Comparison of ENCODE assay signal across 1 cellular context in the genomic region with DNA sequence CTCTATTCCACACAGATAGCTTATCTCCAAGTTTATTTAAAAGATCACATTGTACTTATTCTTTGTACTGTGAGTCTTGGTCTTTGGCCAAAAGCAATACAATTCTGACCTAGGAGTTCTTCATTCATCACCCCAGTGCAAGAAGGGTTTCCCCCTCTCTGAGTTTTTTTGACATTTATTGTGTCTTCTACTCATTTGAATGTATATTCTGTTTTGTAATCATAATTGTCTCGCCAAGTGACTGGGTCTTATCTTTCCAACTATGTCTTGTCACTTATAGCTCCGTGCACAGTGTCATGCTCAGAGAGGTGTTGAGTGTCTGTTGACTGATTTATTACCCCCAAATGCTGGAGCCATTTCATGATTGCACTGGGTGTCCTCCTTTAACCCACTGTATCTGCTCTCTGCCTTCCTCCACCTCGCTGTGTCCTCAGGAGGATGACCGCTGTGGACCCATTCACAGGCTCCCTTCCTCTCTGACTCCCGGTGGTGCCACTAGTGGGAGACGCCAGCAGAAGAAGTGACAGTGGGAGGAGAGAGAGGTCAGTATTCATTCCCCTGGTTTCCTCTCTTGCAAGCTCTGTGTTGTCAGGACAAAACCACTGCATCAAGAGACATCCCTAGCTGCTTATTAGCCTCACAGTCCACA.
TF ChIP-seq lines count a peak whose summit lies in the region.

No MANE protein-coding gene starts in this region.

TF ChIP-seq in HEK293, 187 proteins besides CTCF, POLR2A, EP300 and RAD21 (continued from another document and continues in another):
- TF ChIP-seq ZBTB49 (tag by site-specific recombination; IDR thresholded peaks at IDR 0.05; ENCODE audit: low read depth) = no peak
- TF ChIP-seq, protein P1, sequence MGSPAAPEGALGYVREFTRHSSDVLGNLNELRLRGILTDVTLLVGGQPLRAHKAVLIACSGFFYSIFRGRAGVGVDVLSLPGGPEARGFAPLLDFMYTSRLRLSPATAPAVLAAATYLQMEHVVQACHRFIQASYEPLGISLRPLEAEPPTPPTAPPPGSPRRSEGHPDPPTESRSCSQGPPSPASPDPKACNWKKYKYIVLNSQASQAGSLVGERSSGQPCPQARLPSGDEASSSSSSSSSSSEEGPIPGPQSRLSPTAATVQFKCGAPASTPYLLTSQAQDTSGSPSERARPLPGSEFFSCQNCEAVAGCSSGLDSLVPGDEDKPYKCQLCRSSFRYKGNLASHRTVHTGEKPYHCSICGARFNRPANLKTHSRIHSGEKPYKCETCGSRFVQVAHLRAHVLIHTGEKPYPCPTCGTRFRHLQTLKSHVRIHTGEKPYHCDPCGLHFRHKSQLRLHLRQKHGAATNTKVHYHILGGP (tag by site-specific recombination; IDR thresholded peaks at IDR 0.05) = peak; percentile 72
- no peak for TF ChIP-seq RBAK (tag by site-specific recombination; IDR thresholded peaks at IDR 0.05)
- peak; percentile 75 for TF ChIP-seq ZNF558 (tag by site-specific recombination; IDR thresholded peaks at IDR 0.05)
- TF ChIP-seq IKZF3 (tag by site-specific recombination; IDR thresholded peaks at IDR 0.05) = peak; percentile 97
- TF ChIP-seq ZBTB48 (tag by site-specific recombination; IDR thresholded peaks at IDR 0.05) = no peak
- no peak for TF ChIP-seq REPIN1 (tag by site-specific recombination; IDR thresholded peaks at IDR 0.05; ENCODE audit: low read depth)
- TF ChIP-seq ZNF416 (tag by site-specific recombination; IDR thresholded peaks at IDR 0.05) = no peak
- TF ChIP-seq ZNF302 (tag by site-specific recombination; IDR thresholded peaks at IDR 0.05; ENCODE audit: low read depth) = no peak
- no peak for TF ChIP-seq ZNF23 (tag by site-specific recombination; IDR thresholded peaks at IDR 0.05; ENCODE audit: borderline replicate concordance)
- no peak for TF ChIP-seq ZNF292 (tag by site-specific recombination; IDR thresholded peaks at IDR 0.05; ENCODE audit: borderline replicate concordance, low read depth)
- TF ChIP-seq ZNF76 (tag by site-specific recombination; IDR thresholded peaks at IDR 0.05; ENCODE audit: borderline replicate concordance, low read depth) = no peak
- no peak for TF ChIP-seq ZBTB21 (tag by site-specific recombination; IDR thresholded peaks at IDR 0.05)
- TF ChIP-seq ZNF600 (tag by site-specific recombination; IDR thresholded peaks at IDR 0.05) = peak; percentile 54; the same call in 1 of the 2 replicates
- TF ChIP-seq ZNF184 (tag by site-specific recombination; IDR thresholded peaks at IDR 0.05) = peak; percentile 67
- TF ChIP-seq ATF2 (tag by site-specific recombination; IDR thresholded peaks at IDR 0.05; ENCODE audit: low read depth) = peak; percentile 32; the same call in 1 of the 2 replicates
- TF ChIP-seq ZFP69B (tag by site-specific recombination; IDR thresholded peaks at IDR 0.05) = peak; percentile 42
- TF ChIP-seq ZNF549 (tag by site-specific recombination; IDR thresholded peaks at IDR 0.05) = no peak
- TF ChIP-seq, protein P2, sequence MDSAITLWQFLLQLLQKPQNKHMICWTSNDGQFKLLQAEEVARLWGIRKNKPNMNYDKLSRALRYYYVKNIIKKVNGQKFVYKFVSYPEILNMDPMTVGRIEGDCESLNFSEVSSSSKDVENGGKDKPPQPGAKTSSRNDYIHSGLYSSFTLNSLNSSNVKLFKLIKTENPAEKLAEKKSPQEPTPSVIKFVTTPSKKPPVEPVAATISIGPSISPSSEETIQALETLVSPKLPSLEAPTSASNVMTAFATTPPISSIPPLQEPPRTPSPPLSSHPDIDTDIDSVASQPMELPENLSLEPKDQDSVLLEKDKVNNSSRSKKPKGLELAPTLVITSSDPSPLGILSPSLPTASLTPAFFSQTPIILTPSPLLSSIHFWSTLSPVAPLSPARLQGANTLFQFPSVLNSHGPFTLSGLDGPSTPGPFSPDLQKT (IDR thresholded peaks at IDR 0.05; ENCODE audit: borderline replicate concordance, low read depth, low read length) = no peak
- no peak for TF ChIP-seq ZNF521 (tag by site-specific recombination; IDR thresholded peaks at IDR 0.05)
- no peak for TF ChIP-seq ZNF747 (tag by site-specific recombination; IDR thresholded peaks at IDR 0.05)
- TF ChIP-seq ZBTB8A (tag by site-specific recombination; IDR thresholded peaks at IDR 0.05) = peak; percentile 42; the same call in 1 of the 2 replicates
- peak; percentile 64; the same call in 1 of the 2 replicates for TF ChIP-seq PRDM1 (tag by site-specific recombination; IDR thresholded peaks at IDR 0.05)
- no peak for TF ChIP-seq ZSCAN18 (tag by site-specific recombination; IDR thresholded peaks at IDR 0.05)
- TF ChIP-seq ZXDB (tag by site-specific recombination; IDR thresholded peaks at IDR 0.05) = peak; percentile 98
- TF ChIP-seq ZEB2 (tag by site-specific recombination; IDR thresholded peaks at IDR 0.05) = peak; percentile 91
- TF ChIP-seq ZNF398 (tag by site-specific recombination; IDR thresholded peaks at IDR 0.05) = peak; percentile 85
- peak; percentile 29; the same call in 1 of the 2 replicates for TF ChIP-seq YY1 (tag by site-specific recombination; IDR thresholded peaks at IDR 0.05)
- no peak for TF ChIP-seq ZNF174 (tag by site-specific recombination; IDR thresholded peaks at IDR 0.05)
- no peak for TF ChIP-seq ZNF670 (tag by site-specific recombination; IDR thresholded peaks at IDR 0.05; ENCODE audit: low read depth)
- TF ChIP-seq ZNF610 (tag by site-specific recombination; IDR thresholded peaks at IDR 0.05; ENCODE audit: borderline replicate concordance) = peak; percentile 83; the same call in 1 of the 2 replicates
- no peak for TF ChIP-seq ZNF211 (tag by site-specific recombination; IDR thresholded peaks at IDR 0.05; ENCODE audit: low read depth)
- TF ChIP-seq SP7 (tag by site-specific recombination; IDR thresholded peaks at IDR 0.05) = peak; percentile 98
- TF ChIP-seq ZNF629 (tag by site-specific recombination; IDR thresholded peaks at IDR 0.05) = peak; percentile 90
- TF ChIP-seq ZNF548 (tag by site-specific recombination; IDR thresholded peaks at IDR 0.05) = no peak
- no peak for TF ChIP-seq PBX3 (CRISPR knock-in tag; IDR thresholded peaks at IDR 0.05)
- TF ChIP-seq ZNF354C (tag by site-specific recombination; IDR thresholded peaks at IDR 0.05; ENCODE audit: borderline replicate concordance, low read depth) = no peak
- no peak for TF ChIP-seq ZNF266 (tag by site-specific recombination; IDR thresholded peaks at IDR 0.05; ENCODE audit: low read depth)
- no peak for TF ChIP-seq ZNF664 (tag by site-specific recombination; IDR thresholded peaks at IDR 0.05)
- no peak for TF ChIP-seq ZNF394 (tag by site-specific recombination; IDR thresholded peaks at IDR 0.05; ENCODE audit: borderline replicate concordance)
- no peak for TF ChIP-seq ZNF571 (tag by site-specific recombination; IDR thresholded peaks at IDR 0.05)
- no peak for TF ChIP-seq GLIS2 (tag by site-specific recombination; IDR thresholded peaks at IDR 0.05)
- no peak for TF ChIP-seq ZBTB26 (tag by site-specific recombination; optimal IDR thresholded peaks at IDR 0.05)
- no peak for TF ChIP-seq ZNF350 (tag by site-specific recombination; IDR thresholded peaks at IDR 0.05)
- no peak for TF ChIP-seq KLF9 (tag by site-specific recombination; IDR thresholded peaks at IDR 0.05; ENCODE audit: low read depth)
- no peak for TF ChIP-seq SALL2 (tag by site-specific recombination; IDR thresholded peaks at IDR 0.05; ENCODE audit: borderline replicate concordance)
